In genomic region chr6:88835210-88835609, GRCh38 we compare ENCODE assay signal across 11 cellular contexts.
"Had no signal": no experiment of that assay in that cellular context is flagged by ENCODE, and none has a peak within 500 bp of the region (broad histone marks: within the 10 kb centered on the region; RNA-seq: fewer than 3 reads in every experiment).

No MANE protein-coding gene starts in this region.

- H3K9ac ChIP-seq: GM23248 had no signal

- H3K36me3 ChIP-seq: HAP-1 had no signal

- FAIRE-seq: H1, H54 had no signal

- H3K4me1 ChIP-seq: HAP-1 had no signal

- DNase-seq: GM23248, GOT3, H7, H9, HCEC 1CT, HFFc6 had no signal

- H2AFZ ChIP-seq: GM23248, GM23338 had no signal

- ATAC-seq: GM23338, HCT116 had no signal

- H3K4me2 ChIP-seq: GM23338 had no signal

- H3K4me3 ChIP-seq: GM23248, GM23338, HAP-1 had no signal

- H3K27ac ChIP-seq: GM23248 had no signal
